12 cellular contexts compared by ENCODE assay signal in the genomic region with DNA sequence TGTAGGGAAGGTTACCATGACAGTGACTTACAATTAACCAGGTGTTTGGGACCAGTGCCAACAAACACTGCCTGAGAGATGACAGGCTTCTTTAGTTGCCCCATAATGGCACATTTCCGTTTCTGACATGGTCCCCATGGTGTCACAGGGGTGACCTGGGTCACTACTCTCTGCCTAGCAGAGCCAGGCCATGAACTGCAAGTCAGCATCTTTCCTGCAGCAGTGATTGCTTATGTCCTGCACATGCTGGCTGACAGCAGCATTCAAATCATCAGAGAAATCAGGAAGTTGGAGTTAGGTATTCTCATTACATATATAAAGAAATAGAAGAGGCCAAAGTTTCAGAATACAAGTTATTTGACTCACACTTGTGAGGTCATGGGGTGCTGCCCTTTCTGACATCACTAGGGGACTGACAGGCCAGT. TPM values are rescaled to one million over a fixed set of nuclear protein-coding genes. Genes with fewer than 3 reads are reported as not detected.
DNase-seq lines count a peak whose midpoint lies in the region; ATAC-seq, FAIRE-seq and TF ChIP-seq lines count a peak whose summit lies in the region.
"Had no signal": no experiment of that assay in that cellular context is flagged by ENCODE, and none has a peak within 500 bp of the region (broad histone marks: within the 10 kb centered on the region; RNA-seq: fewer than 3 reads in every experiment).

No MANE protein-coding gene starts in this region.

- no TSS peak for BruUV-seq in GM12878 (replicated peaks; lab: Mats Ljungman, UMichigan)

- ATAC-seq in A549 (no peak), GM12878 (peak; percentile 58), omental fat pad (ENCODE audit: low FRiP score) (no peak)

- CTCF ChIA-PET in A549 (lab: Yijun Ruan, JAX) (interaction anchor here (0.9 to 1.1 kb wide), 3 partner anchors 8 to 50 kb away, joined by 3 to 5 read pairs (median 4); no protein-coding TSS in a partner anchor), GM12878 (lab: Yijun Ruan, JAX) (interaction anchor here (1.0 to 1.7 kb wide), 2 partner anchors 11 to 75 kb away, joined by 4 to 5 read pairs; no protein-coding TSS in a partner anchor)
- CTCF ChIA-PET in activated naive CD4-positive, alpha-beta T cell treated with anti-CD3 and anti-CD28 coated beads, Interleukin-2, amount 10 ng/mL, durations not matched to agents 7 days and 5 days (lab: Charles Lee): no interaction called here

- no peaks in the 10 kb centered on the region for H3K4me1 Mint-ChIP-seq in activated naive CD4-positive, alpha-beta T cell treated with anti-CD3 and anti-CD28 coated beads, Interleukin-2, amount 10 ng/mL, durations not matched to agents 7 days and 5 days

- TF ChIP-seq EP300 in A549 (IDR thresholded peaks at IDR 0.05) (no peak), GM12878 (IDR thresholded peaks at IDR 0.05; ENCODE audit: borderline replicate concordance in 1 of 2, control insufficient read depth in 1 of 2, low read depth in 2 of 2, low read length in 2 of 2) (no peak)

- H3K4me3 Mint-ChIP-seq in activated naive CD4-positive, alpha-beta T cell treated with anti-CD3 and anti-CD28 coated beads, Interleukin-2, amount 10 ng/mL, durations not matched to agents 7 days and 5 days: no peak overlapping the region

- TF ChIP-seq RAD21 in A549 (conservative IDR thresholded peaks at IDR 0.05 in 1 of 2, IDR thresholded peaks at IDR 0.05 in 1 of 2): no peak
- no peak for TF ChIP-seq RAD21 in GM12878 (IDR thresholded peaks at IDR 0.05; ENCODE audit: insufficient read depth, low read depth, low read length)

- no peak overlapping the region for H3K27ac Mint-ChIP-seq in activated naive CD4-positive, alpha-beta T cell treated with anti-CD3 and anti-CD28 coated beads, Interleukin-2, amount 10 ng/mL, durations not matched to agents 7 days and 5 days

- no peaks in the 10 kb centered on the region for H3K36me3 Mint-ChIP-seq in activated naive CD4-positive, alpha-beta T cell treated with anti-CD3 and anti-CD28 coated beads, Interleukin-2, amount 10 ng/mL, durations not matched to agents 7 days and 5 days

- H3K27me3 ChIP-seq in GM12878 (replicated peaks in 1 of 2; ENCODE audit: control insufficient read depth in 2 of 2, insufficient read depth in 2 of 2, low read length in 1 of 2) (no peaks in the 10 kb centered on the region), WERI-Rb-1 (ENCODE audit: insufficient read depth, low read depth, severe bottlenecking) (no peaks in the 10 kb centered on the region)
- H3K27me3 ChIP-seq: vagina had no signal

- no peak overlapping the region for H3K4me2 ChIP-seq in A549
- H3K4me2 ChIP-seq in GM12878 (ENCODE audit: control insufficient read depth, insufficient read depth): no peak overlapping the region

- H3K9me3 ChIP-seq in A549 (no peaks in the 10 kb centered on the region), GM12878 (replicated peaks; ENCODE audit: control insufficient read depth, insufficient read depth, low read length) (no peaks in the 10 kb centered on the region; the same call in 1 of the 3 replicates), WERI-Rb-1 (ENCODE audit: severe bottlenecking) (no peaks in the 10 kb centered on the region)
- H3K9me3 ChIP-seq: vagina had no signal

- TF ChIP-seq CTCF in A549 (IDR thresholded peaks at IDR 0.05): no peak
- no peak for TF ChIP-seq CTCF in GM12878 (IDR thresholded peaks at IDR 0.05 in 2 of 3, conservative IDR thresholded peaks at IDR 0.05 in 1 of 3; ENCODE audit: control insufficient read depth in 2 of 3, extremely low read depth in 1 of 3, insufficient read depth in 1 of 3, low read depth in 3 of 3, low read length in 3 of 3)
- TF ChIP-seq CTCF in WERI-Rb-1 (IDR thresholded peaks at IDR 0.05; ENCODE audit: low read depth, low read length): no peak
- no peak for TF ChIP-seq CTCF in omental fat pad (IDR thresholded peaks at IDR 0.05)

- intact Hi-C loops in GM12878 (cut with micrococcal nuclease; ENCODE audit: unreplicated experiment): no loop called here

- TF ChIP-seq POLR2A in A549 (IDR thresholded peaks at IDR 0.05; ENCODE audit: low read length) (no peak), GM12891 (IDR thresholded peaks at IDR 0.05; ENCODE audit: low read depth, low read length) (no peak), GM12878 (IDR thresholded peaks at IDR 0.05; ENCODE audit: low read depth, low read length) (no peak)

- H3K9ac ChIP-seq in GM12878 (ENCODE audit: control insufficient read depth, insufficient read depth, low read length): no peak overlapping the region

- SMC1A ChIA-PET in GM12878 (lab: Charles Lee; ENCODE audit: uncharacterized antibody, unreplicated experiment): interaction anchor here (1.8 to 3.3 kb wide), 2 partner anchors 9 to 12 kb away, joined by 5 to 14 read pairs; no protein-coding TSS in a partner anchor

- in situ Hi-C loops in GM12878 (cut with MboI): no loop called here

- WGBS in A549 (ENCODE audit: missing lambda C conversion rate): 0% methylated on average over 1 of the region's 1 CpG
- 27% methylated on average over 1 of the region's 1 CpG for WGBS in GM12878 (ENCODE audit: insufficient coverage, insufficient replicate concordance, low lambda C conversion rate, missing lambda C conversion rate)

- H3K4me1 ChIP-seq in A549 (peaks cover 5% of the 10 kb centered on the region; the same call in 2 of the 3 replicates), GM12878 (ENCODE audit: control insufficient read depth, insufficient read depth, low read length) (peaks cover 27% of the 10 kb centered on the region)

- FAIRE-seq in A549 (lab: Jason Lieb, UNC) (no peak), GM12891 (lab: Jason Lieb, UNC) (peak; percentile 90), GM12878 (lab: Jason Lieb, UNC) (no peak)
- FAIRE-seq: colon, H1 had no signal

- no peak overlapping the region for H3K27ac ChIP-seq in A549
- H3K27ac ChIP-seq in GM12878 (ENCODE audit: control insufficient read depth, insufficient read depth): no peak overlapping the region
- no peak overlapping the region for H3K27ac ChIP-seq in WERI-Rb-1
- H3K27ac ChIP-seq: vagina had no signal

- H3K4me3 ChIP-seq in A549 (no peak overlapping the region), GM12878 (no peak overlapping the region), WERI-Rb-1 (ENCODE audit: low read depth, low read length) (no peak overlapping the region)
- H3K4me3 ChIP-seq: vagina had no signal

- H2AFZ ChIP-seq in GM12878 (ENCODE audit: control insufficient read depth, low read depth, low read length): no peak overlapping the region

- no peaks in the 10 kb centered on the region for H4K20me1 ChIP-seq in GM12878 (ENCODE audit: control insufficient read depth, insufficient read depth)

- DNase-seq in A549 (ENCODE audit: low read depth in 1 of 2, low spot score in 1 of 2) (no peak), GM12891 (ENCODE audit: insufficient read length, low spot score) (no peak), NCI-H1105 (lab: John Stamatoyannopoulos, UW) (peak; percentile 51), GM12878 (ENCODE audit: low read depth, low spot score) (no peak), WERI-Rb-1 (no peak), omental fat pad (ENCODE audit: low spot score) (no peak), glomerular visceral epithelial cell (ENCODE audit: extremely low spot score) (no peak)
- DNase-seq in activated naive CD4-positive, alpha-beta T cell treated with anti-CD3 and anti-CD28 coated beads, Interleukin-2, amount 10 ng/mL, durations not matched to agents 7 days and 5 days: no peak
- DNase-seq: activated CD8-positive, alpha-beta memory T cell treated with anti-CD3 and anti-CD28 coated beads for 24 hours had no signal

- no peaks in the 10 kb centered on the region for H3K9me3 Mint-ChIP-seq in activated naive CD4-positive, alpha-beta T cell treated with anti-CD3 and anti-CD28 coated beads, Interleukin-2, amount 10 ng/mL, durations not matched to agents 7 days and 5 days

- RAD21 ChIA-PET in GM12878 (lab: Charles Lee; ENCODE audit: unreplicated experiment): interaction anchor here (1.3 to 1.4 kb wide), 2 partner anchors 44 to 58 kb away, joined by 3 to 5 read pairs; no protein-coding TSS in a partner anchor

- POLR2A ChIA-PET in A549 (lab: Yijun Ruan, JAX) (no interaction called here), GM12878 (lab: Charles Lee) (interaction anchor here (1.4 kb wide), 1 partner anchor 8 kb away, joined by 6 read pairs; no protein-coding TSS in a partner anchor)

- H3K36me3 ChIP-seq in GM12878 (ENCODE audit: control insufficient read depth in 2 of 2, insufficient read depth in 2 of 2, low read length in 1 of 2): no peaks in the 10 kb centered on the region
- H3K36me3 ChIP-seq in WERI-Rb-1: no peaks in the 10 kb centered on the region
- H3K36me3 ChIP-seq: vagina had no signal

- H3K79me2 ChIP-seq in GM12878 (ENCODE audit: control insufficient read depth, insufficient read depth, low read length): no peaks in the 10 kb centered on the region

- peaks cover 9% of the 10 kb centered on the region for H3K27me3 Mint-ChIP-seq in activated naive CD4-positive, alpha-beta T cell treated with anti-CD3 and anti-CD28 coated beads, Interleukin-2, amount 10 ng/mL, durations not matched to agents 7 days and 5 days

TF ChIP-seq in GM12891, 5 proteins besides CTCF, POLR2A, EP300 and RAD21 (continues in another document):
- TF ChIP-seq TAF1 (IDR thresholded peaks at IDR 0.05; ENCODE audit: low read depth, low read length): no peak

RNA-seq across cellular contexts. Expression of a gene that starts 47.1 kb away (rescaled TPM):
- polyA plus RNA-seq in A549 (2011; rRNA removed) (8.8 and 11.4 TPM in 2 replicates), A549 (2017; fragmentation: RNase III; extraction: RNeasy Plus Mini Kit Qiagen cat#74134 plus additional on column Dnase treatment) (4.8 to 6.0 TPM (median 5.9 TPM) in 3 replicates), GM12878 (2011; rRNA removed) (9.3 and 15.3 TPM in 2 replicates), GM12878 (2014; fragmentation: Illumina TruSeq; extraction: Trizol) (10.5 and 12.9 TPM in 2 replicates), GM12878 (2014; fragmentation: Nextera tagmentation; extraction: Ambion mirVana) (1 to 10 TPM; 3.1 to 4.0 TPM), GM12878 (2014; rRNA removed) (9.6 and 9.7 TPM in 2 replicates), GM12878 (2016; fragmentation: Nextera tagmentation; extraction: Ambion mirVana) (1 to 10 TPM; 1.2 to 1.6 TPM)
- polyA plus RNA-seq in A549 (2012; cell fraction: cytosol; rRNA removed): 3.3 and 5.1 TPM in 2 replicates
- polyA plus RNA-seq in A549 (2012; cell fraction: nucleus; rRNA removed): 3.2 and 3.7 TPM in 2 replicates
- 2.1 and 3.2 TPM in 2 replicates for polyA minus RNA-seq in A549 (2011; rRNA and poly(A)+ RNA removed)
- polyA plus RNA-seq in GM12891 (2012; ENCODE audit: low read depth, missing spikeins): 3.8 TPM
- total RNA-seq in GM12878 (2013; cell fraction: nucleolus; rRNA removed): 35.6 and 39.6 TPM in 2 replicates
- total RNA-seq in GM12878 (2014; rRNA removed) (20.1 and 20.4 TPM in 2 replicates), GM12878 (2014; rRNA removed; fragmentation: Illumina TruSeq; extraction: Trizol) (10.2 and 11.8 TPM in 2 replicates), GM12878 (2021) (16.1 and 16.8 TPM in 2 replicates), omental fat pad (10 to 100 TPM; 14.9 to 23.3 (median 18.6) TPM)
- 2.0 TPM for polyA plus RNA-seq in GM12878 (2011; ENCODE audit: low read depth)
- 3.2 and 3.8 TPM in 2 replicates for polyA plus RNA-seq in GM12878 (2011; cell fraction: cytosol; rRNA removed)
- 4.7 and 4.9 TPM in 2 replicates for polyA plus RNA-seq in GM12878 (2011; cell fraction: nucleus; rRNA removed)
- polyA plus RNA-seq in GM12878 (2012): 5.0 and 5.9 TPM in 2 replicates
- polyA minus RNA-seq in GM12878 (2011; rRNA and poly(A)+ RNA removed): 5.7 and 8.9 TPM in 2 replicates
- 4.8 and 4.9 TPM in 2 replicates for polyA minus RNA-seq in GM12878 (2011; cell fraction: cytosol; rRNA and poly(A)+ RNA removed)
- 19.3 and 41.0 TPM in 2 replicates for polyA minus RNA-seq in GM12878 (2011; cell fraction: nucleus; rRNA and poly(A)+ RNA removed)
